ENCODE assay signal across 28 cellular contexts in the genomic region with DNA sequence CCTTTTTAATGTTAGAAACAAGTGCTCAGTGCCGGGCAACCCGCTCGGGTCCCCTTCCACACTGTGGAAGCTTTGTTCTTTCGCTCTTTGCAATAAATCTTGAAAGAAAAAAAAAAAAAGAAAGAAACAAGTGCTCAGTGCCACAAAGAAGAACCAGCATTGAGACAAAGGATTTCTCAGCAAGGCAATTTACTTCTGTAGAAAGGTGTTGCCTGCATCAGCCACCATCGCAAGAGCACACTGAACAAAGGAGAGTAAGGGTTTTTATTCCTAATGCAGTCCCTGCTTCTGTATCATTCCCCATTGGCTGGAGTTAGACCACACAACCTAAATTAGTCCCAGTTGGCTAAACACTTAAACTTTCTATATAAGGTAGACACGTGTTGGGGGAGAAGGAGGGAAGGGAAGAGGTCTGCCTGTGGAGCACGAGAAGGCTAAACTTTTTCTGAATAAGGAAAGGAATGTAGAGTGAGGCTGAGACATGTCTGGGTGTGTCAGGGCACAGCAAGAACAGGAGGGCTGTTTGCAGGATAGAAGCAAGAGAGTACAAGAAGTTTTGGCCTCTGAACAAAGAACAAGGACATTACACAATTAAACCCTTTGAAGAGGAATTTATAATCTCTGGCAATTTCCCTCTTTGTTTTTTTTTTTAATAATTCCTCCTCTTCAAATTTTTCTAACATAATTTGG. TPM values are rescaled to one million over a fixed set of nuclear protein-coding genes. Genes with fewer than 3 reads are reported as not detected.
A peak's percentile ranks its signal among the peaks of the same experiment; 100 is the strongest.
DNase-seq lines count a peak whose midpoint lies in the region; ATAC-seq and TF ChIP-seq lines count a peak whose summit lies in the region.
"Had no signal": no experiment of that assay in that cellular context is flagged by ENCODE, and none has a peak within 500 bp of the region (broad histone marks: within the 10 kb centered on the region; RNA-seq: fewer than 3 reads in every experiment).

No MANE protein-coding gene starts in this region.

- 65% methylated on average over 7 of the region's 7 CpGs for WGBS in hepatocyte (ENCODE audit: low lambda C conversion rate, missing lambda C conversion rate)
- 74 to 85% methylated on average over 3 of the region's 7 CpGs for WGBS in gastroesophageal sphincter (ENCODE audit: low coverage in 1 of 2), 2 donors

- H4K20me1 ChIP-seq in GM23338 (replicated peaks; ENCODE audit: insufficient read depth) (no peaks in the 10 kb centered on the region), hepatocyte (ENCODE audit: insufficient read depth, poor library complexity, severe bottlenecking) (no peaks in the 10 kb centered on the region)
- H4K20me1 ChIP-seq: BLaER1 had no signal

- H3K4me3 Mint-ChIP-seq in GM23338 (no peak overlapping the region), chondrocyte (ENCODE audit: unreplicated experiment) (no peak overlapping the region)
- H3K4me3 Mint-ChIP-seq: CD4-positive, CD25-positive, alpha-beta regulatory T cell had no signal

- H3K4me3 ChIP-seq in GM23338 (no peak overlapping the region), hepatocyte (no peak overlapping the region), gastroesophageal sphincter (no peak overlapping the region)
- H3K4me3 ChIP-seq: BLaER1, PC-9, SJSA1 had no signal

- peaks cover 7% of the 10 kb centered on the region for H3K4me1 Mint-ChIP-seq in GM23338
- H3K4me1 Mint-ChIP-seq in chondrocyte (ENCODE audit: low read depth): peaks cover 9% of the 10 kb centered on the region

- H2AFZ ChIP-seq in GM23338 (no peak overlapping the region), hepatocyte (peak overlapping the region; percentile 49)
- H2AFZ ChIP-seq: PC-9 had no signal

- H3K36me3 ChIP-seq in GM23338 (ENCODE audit: insufficient read depth): 0 out of 2 replicates have a peak, but pooled peaks cover 7% of the 10 kb centered on the region
- H3K36me3 ChIP-seq in hepatocyte (replicated peaks; ENCODE audit: insufficient read depth, low read depth): no peaks in the 10 kb centered on the region
- no peaks in the 10 kb centered on the region for H3K36me3 ChIP-seq in gastroesophageal sphincter
- H3K36me3 ChIP-seq: BLaER1, SJSA1 had no signal

- no peaks in the 10 kb centered on the region for H3F3A ChIP-seq in GM23338 (replicated peaks; ENCODE audit: low read depth)

- H3K9me3 ChIP-seq in hepatocyte (ENCODE audit: low read depth) (no peaks in the 10 kb centered on the region), gastroesophageal sphincter (peaks cover 0 to 14% (median 0%) of the 10 kb centered on the region in 3 donors)
- H3K9me3 ChIP-seq: SJSA1 had no signal

- peaks cover 31% of the 10 kb centered on the region for H3K9me3 Mint-ChIP-seq in GM23338
- peaks cover 21% of the 10 kb centered on the region for H3K9me3 Mint-ChIP-seq in chondrocyte (ENCODE audit: low read depth)

- no peak overlapping the region for H3K27ac Mint-ChIP-seq in GM23338
- H3K27ac Mint-ChIP-seq in chondrocyte (ENCODE audit: unreplicated experiment): peak overlapping the region; percentile 53

- no peaks in the 10 kb centered on the region for H3K27me3 ChIP-seq in GM23338 (ENCODE audit: insufficient read depth)
- H3K27me3 ChIP-seq in hepatocyte: no peaks in the 10 kb centered on the region
- H3K27me3 ChIP-seq in gastroesophageal sphincter: no peaks in the 10 kb centered on the region
- H3K27me3 ChIP-seq: BLaER1, SJSA1 had no signal

- H3K27me3 Mint-ChIP-seq in GM23338 (ENCODE audit: insufficient read depth, low read depth, poor library complexity) (no peaks in the 10 kb centered on the region), chondrocyte (ENCODE audit: low read depth) (no peaks in the 10 kb centered on the region)

- H3K79me2 ChIP-seq in GM23338 (replicated peaks; ENCODE audit: insufficient read depth) (no peaks in the 10 kb centered on the region), hepatocyte (no peaks in the 10 kb centered on the region)

- ATAC-seq in GM23338 (no peak), gastroesophageal sphincter (no peak)

- H3K36me3 Mint-ChIP-seq in GM23338 (ENCODE audit: low read depth) (peaks cover 28% of the 10 kb centered on the region), chondrocyte (ENCODE audit: low read depth) (no peaks in the 10 kb centered on the region)

- H3K4me2 ChIP-seq in GM23338 (no peak overlapping the region), hepatocyte (peak overlapping the region; percentile 36)
- H3K4me2 ChIP-seq: BLaER1, PC-9 had no signal

- TF ChIP-seq EP300 in gastroesophageal sphincter (IDR thresholded peaks at IDR 0.05): no peak

- H3K4me1 ChIP-seq in GM23338 (ENCODE audit: insufficient read depth) (no peaks in the 10 kb centered on the region; the same call in 1 of the 2 replicates), hepatocyte (ENCODE audit: insufficient read depth) (peaks cover 26% of the 10 kb centered on the region), gastroesophageal sphincter (no peaks in the 10 kb centered on the region)
- H3K4me1 ChIP-seq: BLaER1 had no signal

- H3K27ac ChIP-seq in GM23338 (ENCODE audit: low read depth) (no peak overlapping the region), hepatocyte (peak overlapping the region; percentile 75), gastroesophageal sphincter (no peak overlapping the region)
- H3K27ac ChIP-seq: BLaER1, PC-9, SJSA1 had no signal

- no peak for TF ChIP-seq POLR2A in gastroesophageal sphincter (IDR thresholded peaks at IDR 0.05)

- peak; percentile 34 for DNase-seq in GM23338 (ENCODE audit: low spot score)
- peak; percentile 12 for DNase-seq in OCI-M1 (lab: John Stamatoyannopoulos, UW)
- no peak for DNase-seq in chondrocyte (ENCODE audit: low spot score)
- no peak for DNase-seq in hepatocyte (ENCODE audit: low spot score)
- DNase-seq in NCI-H2196 (lab: John Stamatoyannopoulos, UW; ENCODE audit: unreplicated experiment): no peak
- no peak for DNase-seq in cerebellar nuclear complex (lab: John Stamatoyannopoulos, UW)
- no peak for DNase-seq in NCI-H526 (lab: John Stamatoyannopoulos, UW)
- DNase-seq: CD4-positive, CD25-positive, alpha-beta regulatory T cell; DMS153; H7; KG1; NCI-H1048; NCI-H1417; NCI-H1694; NCI-H2029 treated with DMSO at 0.1 percent for 48 hours; NCI-H226; NCI-H524 treated with DMSO at 0.1 percent for 48 hours; NCI-H82; NK-92 treated with Interleukin-12 subunit alpha and Interleukin-12 subunit beta, amount 100 ng/mL, for 24 hours; PC-9; Right ventricle myocardium superior had no signal

- TF ChIP-seq CTCF in GM23338 (conservative IDR thresholded peaks at IDR 0.05; ENCODE audit: low read depth in 2 of 2) (no peak), chondrocyte (IDR thresholded peaks at IDR 0.05) (no peak), hepatocyte (IDR thresholded peaks at IDR 0.05; ENCODE audit: poor library complexity) (no peak), gastroesophageal sphincter (IDR thresholded peaks at IDR 0.05) (no peak)

- peaks cover 11% of the 10 kb centered on the region; the same call in 1 of the 2 replicates for H3K9me2 ChIP-seq in GM23338 (ENCODE audit: insufficient read depth)
- H3K9me2 ChIP-seq in hepatocyte (replicated peaks; ENCODE audit: insufficient read depth): no peaks in the 10 kb centered on the region

TF ChIP-seq in GM23338, 12 proteins besides CTCF, POLR2A, EP300 and RAD21 (continues in another document):
- no peak for TF ChIP-seq STAT1 (IDR thresholded peaks at IDR 0.05; ENCODE audit: unreplicated experiment)

RNA-seq across cellular contexts. Expression of gene KLRF2, which starts 21.4 kb away (rescaled TPM):
- total RNA-seq in GM23338 (2014; rRNA removed; shearing (Covaris generic)): not detected in 2 replicates
- polyA plus RNA-seq in GM23338 (2016; fragmentation: Nextera tagmentation; extraction: Ambion mirVana) (not detected in 2 replicates), hepatocyte (0.36 TPM in 1 of 2 replicates, not detected in the other)
- total RNA-seq in chondrocyte (not detected in 3 replicates), hepatocyte (not detected in 2 replicates), gastroesophageal sphincter (not detected)
- total RNA-seq: CD4-positive, CD25-positive, alpha-beta regulatory T cell; Daoy; G401; H7; PC-9; Right ventricle myocardium superior; RPMI7951; SJSA1 had no signal
- polyA plus RNA-seq: AG04450; CD4-positive, CD25-positive, alpha-beta regulatory T cell had no signal

RNA-seq across cellular contexts. Expression of gene CLEC2A, which starts 29.5 kb away (rescaled TPM):
- total RNA-seq in GM23338 (2014; rRNA removed; shearing (Covaris generic)): not detected in 2 replicates
- polyA plus RNA-seq in GM23338 (2016; fragmentation: Nextera tagmentation; extraction: Ambion mirVana): not detected in 2 replicates
- 0.62 to 0.67 TPM in 2 of 3 replicates, not detected in the other for total RNA-seq in chondrocyte
- total RNA-seq in hepatocyte: 0.28 TPM in 1 of 2 replicates, not detected in the other
- polyA plus RNA-seq in hepatocyte: 2.1 TPM in 1 of 2 replicates, not detected in the other
- not detected for total RNA-seq in gastroesophageal sphincter
- total RNA-seq: CD4-positive, CD25-positive, alpha-beta regulatory T cell; Daoy; G401; H7; PC-9; Right ventricle myocardium superior; RPMI7951; SJSA1 had no signal
- polyA plus RNA-seq: AG04450; CD4-positive, CD25-positive, alpha-beta regulatory T cell had no signal

RNA-seq across cellular contexts. Expression of gene CLEC2B, which starts 33.5 kb away (rescaled TPM):
- total RNA-seq in GM23338 (2014; rRNA removed; shearing (Covaris generic)): not detected in 2 replicates
- not detected in 2 replicates for polyA plus RNA-seq in GM23338 (2016; fragmentation: Nextera tagmentation; extraction: Ambion mirVana)
- not detected in 3 replicates for total RNA-seq in chondrocyte
- total RNA-seq in hepatocyte: 5.0 and 5.7 TPM in 2 replicates
- 4.9 and 5.9 TPM in 2 replicates for polyA plus RNA-seq in hepatocyte
- total RNA-seq in gastroesophageal sphincter: 10 to 100 TPM in 2 of 4 donors, 1 to 10 TPM in 2; 3.4 to 16.7 (median 8.9) TPM
- total RNA-seq: G401, H7 had no signal

Comparison
In these comparisons a context has a peak if more than half of its experiments do, and no peak if none do; other contexts are left out.
1. DNase-seq: peak in GM23338 (single experiment) and OCI-M1 (single experiment); none in chondrocyte (single experiment), hepatocyte (single experiment), NCI-H2196 (single experiment), cerebellar nuclear complex (0 of 2) and NCI-H526 (0 of 2).